In the genomic region with DNA sequence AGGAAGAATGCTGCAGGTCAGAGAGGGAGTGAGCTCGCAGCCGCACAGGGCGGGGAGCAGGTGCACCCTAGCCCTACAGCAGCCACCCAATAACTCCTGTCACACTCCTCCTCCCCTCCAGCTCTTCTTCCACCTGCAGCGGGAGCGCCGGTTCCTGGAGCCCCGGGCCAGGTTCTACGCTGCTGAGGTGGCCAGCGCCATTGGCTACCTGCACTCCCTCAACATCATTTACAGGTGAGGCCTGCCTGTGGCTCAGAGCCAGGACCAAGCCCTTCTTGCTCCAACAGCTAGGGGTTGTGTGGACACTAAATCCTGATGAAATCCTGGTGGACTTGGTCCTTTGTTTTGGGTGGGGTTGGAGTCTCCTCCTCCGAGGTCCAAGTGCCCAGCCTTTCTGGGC, we compare ENCODE assay signal across 15 cellular contexts. TPM values are rescaled to one million over a fixed set of nuclear protein-coding genes. Genes with fewer than 3 reads are reported as not detected.
DNase-seq lines count a peak whose midpoint lies in the region; ATAC-seq and TF ChIP-seq lines count a peak whose summit lies in the region.
"Had no signal": no experiment of that assay in that cellular context is flagged by ENCODE, and none has a peak within 500 bp of the region (broad histone marks: within the 10 kb centered on the region; RNA-seq: fewer than 3 reads in every experiment).

No MANE protein-coding gene starts in this region.

- DNase-seq in colonic mucosa: peak; percentile 67
- peak; percentile 79 to 81 for DNase-seq in left colon
- peak; percentile 51 for DNase-seq in spleen
- DNase-seq in stimulated activated CD4-positive, alpha-beta T cell treated with anti-CD3 and anti-CD28 coated beads, Interleukin-12 subunit alpha, Interleukin-12 subunit beta, amount 100 ng/mL, for 4 hours: no peak
- DNase-seq in NCI-H1092 treated with DMSO at 0.1 percent for 48 hours (lab: John Stamatoyannopoulos, UW): no peak
- DNase-seq: Calu3; CD8-positive, alpha-beta T cell; DMS79 treated with DMSO at 0.1 percent for 48 hours; GF-D8; HCEC 1CT had no signal

- H3K4me3 ChIP-seq in colonic mucosa (no peak overlapping the region), mucosa of rectum (ENCODE audit: low read length in 2 of 2) (no peak overlapping the region), spleen (no peak overlapping the region)
- H3K4me3 ChIP-seq: BLaER1 treated with 17β-estradiol and CSF1 and Interleukin-3, amounts not matched to agents 10 nM and 100 nM; GM23338 had no signal

- TF ChIP-seq CTCF in colonic mucosa (IDR thresholded peaks at IDR 0.05) (no peak), spleen (IDR thresholded peaks at IDR 0.05 in 8 of 11, conservative IDR thresholded peaks at IDR 0.05 in 3 of 11) (no peak)

- intact Hi-C loops in colonic mucosa (cut with DNase I): no loop called here
- intact Hi-C loops in left colon (cut with DNase I, micrococcal nuclease): no loop called here
- intact Hi-C loops in spleen (cut with DNase I; ENCODE audit: low total_unique reads): no loop called here

- no peaks in the 10 kb centered on the region for H3K27me3 ChIP-seq in colonic mucosa
- no peaks in the 10 kb centered on the region for H3K27me3 ChIP-seq in mucosa of rectum (ENCODE audit: control insufficient read depth in 2 of 2, insufficient read depth in 2 of 2, low read length in 2 of 2)
- no peaks in the 10 kb centered on the region for H3K27me3 ChIP-seq in spleen (replicated peaks in 1 of 7)
- H3K27me3 ChIP-seq: BLaER1 treated with 17β-estradiol and CSF1 and Interleukin-3, amounts not matched to agents 10 nM and 100 nM had no signal

- H3K27ac ChIP-seq in colonic mucosa: no peak overlapping the region
- peak overlapping the region; percentile 53 to 56 for H3K27ac ChIP-seq in mucosa of rectum (ENCODE audit: low read depth in 2 of 2, low read length in 2 of 2)
- H3K27ac ChIP-seq in spleen: no peak overlapping the region
- H3K27ac ChIP-seq: BLaER1 treated with 17β-estradiol and CSF1 and Interleukin-3, amounts not matched to agents 10 nM and 100 nM had no signal

- no peak for TF ChIP-seq POLR2A in spleen (IDR thresholded peaks at IDR 0.05)

- H3K9ac ChIP-seq in colonic mucosa (ENCODE audit: low read depth in 2 of 2, low read length in 2 of 2) (peak overlapping the region in 1 of 2 donors; percentile 12), mucosa of rectum (ENCODE audit: low read depth in 1 of 2, low read length in 2 of 2) (no peak overlapping the region)
- H3K9ac ChIP-seq: BLaER1 treated with 17β-estradiol and CSF1 and Interleukin-3, amounts not matched to agents 10 nM and 100 nM had no signal

- no peaks in the 10 kb centered on the region for H3K36me3 ChIP-seq in colonic mucosa
- peaks cover 42 to 49% of the 10 kb centered on the region in 2 donors for H3K36me3 ChIP-seq in mucosa of rectum (ENCODE audit: control insufficient read depth in 2 of 2, insufficient read depth in 2 of 2, low read length in 2 of 2)
- no peaks in the 10 kb centered on the region for H3K36me3 ChIP-seq in spleen
- H3K36me3 ChIP-seq: BLaER1 treated with 17β-estradiol and CSF1 and Interleukin-3, amounts not matched to agents 10 nM and 100 nM had no signal

- H3K4me1 ChIP-seq in colonic mucosa (no peaks in the 10 kb centered on the region), mucosa of rectum (ENCODE audit: control insufficient read depth in 2 of 2, insufficient read depth in 2 of 2, low read length in 2 of 2) (peaks cover 15 to 19% of the 10 kb centered on the region in 2 donors), spleen (no peaks in the 10 kb centered on the region)

- ATAC-seq in left colon: peak; percentile 90
- no peak for ATAC-seq in HG02840 (IDR thresholded peaks at IDR 0.05; ENCODE audit: low FRiP score, unreplicated experiment)
- ATAC-seq: CD8-positive, alpha-beta T cell; GM23338 had no signal

- H3K9me3 ChIP-seq in colonic mucosa (no peaks in the 10 kb centered on the region), mucosa of rectum (ENCODE audit: control insufficient read depth in 2 of 2, low read length in 2 of 2) (no peaks in the 10 kb centered on the region), spleen (no peaks in the 10 kb centered on the region)
- H3K9me3 ChIP-seq: BLaER1 treated with 17β-estradiol and CSF1 and Interleukin-3, amounts not matched to agents 10 nM and 100 nM had no signal

- WGBS in spleen, 5 donors: 89 to 95% (median 94%) methylated on average over 8 to 10 of the region's 10 CpGs

RNA-seq across cellular contexts. Expression of a gene that starts 11.7 kb away (rescaled TPM):
- total RNA-seq in colonic mucosa (10 to 100 TPM; 80.2 to 82.3 TPM), left colon (100 to 1,000 TPM; 125 to 135 TPM), spleen (1 to 10 TPM in 5 of 7 donors, under 1 TPM in 2; 0.50 to 3.1 (median 1.2) TPM)
- under 1 TPM; 0.54 to 0.65 (median 0.55) TPM for polyA plus RNA-seq in spleen
- total RNA-seq: A172 had no signal
- polyA plus RNA-seq: GM23338 had no signal

RNA-seq across cellular contexts. Expression of a gene that starts 20.2 kb away (rescaled TPM):
- total RNA-seq in colonic mucosa (10 to 100 TPM; 12.6 to 19.2 TPM), left colon (10 to 100 TPM; 19.2 to 24.8 TPM), spleen (10 to 100 TPM; 15.4 to 26.4 (median 23.3) TPM)
- 10 to 100 TPM; 14.4 to 16.4 (median 15.9) TPM for polyA plus RNA-seq in spleen

Comparison
In these comparisons a context has a peak if more than half of its experiments do, and no peak if none do; other contexts are left out.
1. DNase-seq: peak in colonic mucosa (single experiment), left colon (2 of 2) and spleen (single experiment); none in stimulated activated CD4-positive, alpha-beta T cell treated with anti-CD3 and anti-CD28 coated beads, Interleukin-12 subunit alpha, Interleukin-12 subunit beta, amount 100 ng/mL, for 4 hours (single experiment) and NCI-H1092 treated with DMSO at 0.1 percent for 48 hours (single experiment).
2. H3K27ac ChIP-seq: peak in mucosa of rectum (2 of 2); none in colonic mucosa (single experiment) and spleen (0 of 8).
3. RNA of a gene that starts 11.7 kb away (total RNA-seq): 125 to 135 TPM in left colon and 80.2 to 82.3 TPM in colonic mucosa; 0.50 to 3.1 TPM in spleen; every median in the first group is over 10 times any median in the second.